ENCODE assay signal across 9 cellular contexts in genomic region chr5:144087576-144087975, GRCh38.
"Had no signal": no experiment of that assay in that cellular context is flagged by ENCODE, and none has a peak within 500 bp of the region (broad histone marks: within the 10 kb centered on the region; RNA-seq: fewer than 3 reads in every experiment).

No MANE protein-coding gene starts in this region.

- ATAC-seq: HCT116, HepG2, K562 had no signal

- H3K9me3 ChIP-seq: HAP-1 had no signal

- DNase-seq: GOT3, H7, HFFc6, KG1 had no signal

- H3K36me3 ChIP-seq: HAP-1 had no signal

- H3K4me3 ChIP-seq: GM23248, HAP-1, K562 had no signal

- H3K9ac ChIP-seq: GM23248 had no signal

- H3K4me1 ChIP-seq: HAP-1 had no signal

- H2AFZ ChIP-seq: GM23248 had no signal
